ENCODE assay signal across 17 cellular contexts in the genomic region with DNA sequence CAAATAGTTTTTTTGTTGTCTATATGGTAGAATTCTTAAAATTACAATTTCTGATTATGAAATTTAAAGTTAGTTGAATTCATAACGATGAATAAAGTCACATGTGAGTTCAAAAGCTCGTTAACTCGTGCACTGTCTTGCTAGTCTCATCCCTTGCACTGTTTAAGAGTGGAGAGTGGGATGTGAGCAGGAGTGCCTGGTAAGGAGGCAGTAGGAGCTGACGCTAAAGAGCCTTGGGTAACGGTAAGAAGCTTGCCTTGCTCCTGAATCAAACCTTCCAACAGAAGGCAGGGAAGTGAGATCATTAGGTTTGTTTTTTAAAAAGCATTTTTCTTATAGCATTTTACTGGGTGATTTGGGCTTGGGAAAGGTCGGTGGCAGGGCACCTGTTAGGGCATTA. TPM values are rescaled to one million over a fixed set of nuclear protein-coding genes. Genes with fewer than 3 reads are reported as not detected.
DNase-seq lines count a peak whose midpoint lies in the region; ATAC-seq and TF ChIP-seq lines count a peak whose summit lies in the region.
"Had no signal": no experiment of that assay in that cellular context is flagged by ENCODE, and none has a peak within 500 bp of the region (broad histone marks: within the 10 kb centered on the region; RNA-seq: fewer than 3 reads in every experiment).

No MANE protein-coding gene starts in this region.

- H3K4me3 Mint-ChIP-seq in activated naive CD4-positive, alpha-beta T cell treated with anti-CD3 and anti-CD28 coated beads, Interleukin-2, amount 50 U/mL, for 24 hours, result no peak overlapping the region
- H3K4me3 Mint-ChIP-seq in effector memory CD8-positive, alpha-beta T cell, result peak overlapping the region in 1 of 2 donors; percentile 5
- H3K4me3 Mint-ChIP-seq in natural killer cell treated with Interleukin-12 subunit alpha and Interleukin-12 subunit beta and Interleukin-15 and Interleukin-18, amount 100 ng/mL, for 72 hours, result peak overlapping the region; percentile 30
- H3K4me3 Mint-ChIP-seq: B cell; CD8-positive, alpha-beta T cell; H9 had no signal

- ATAC-seq in effector memory CD8-positive, alpha-beta T cell (replicated peaks), result no peak
- ATAC-seq in natural killer cell treated with Interleukin-12 subunit alpha and Interleukin-12 subunit beta and Interleukin-15 and Interleukin-18, amount 100 ng/mL, for 72 hours, result no peak
- ATAC-seq: CD8-positive, alpha-beta T cell had no signal

- no peak for TF ChIP-seq CTCF in vagina (IDR thresholded peaks at IDR 0.05)

- H3K4me3 ChIP-seq in vagina, result no peak overlapping the region
- H3K4me3 ChIP-seq: BLaER1 treated with 17β-estradiol and CSF1 and Interleukin-3, amounts not matched to agents 10 nM and 100 nM had no signal

- peaks cover 14% of the 10 kb centered on the region for H3K36me3 Mint-ChIP-seq in activated naive CD4-positive, alpha-beta T cell treated with anti-CD3 and anti-CD28 coated beads, Interleukin-2, amount 50 U/mL, for 24 hours
- H3K36me3 Mint-ChIP-seq in effector memory CD8-positive, alpha-beta T cell (ENCODE audit: insufficient read depth), result peaks cover 12% of the 10 kb centered on the region
- peaks cover 17% of the 10 kb centered on the region for H3K36me3 Mint-ChIP-seq in natural killer cell treated with Interleukin-12 subunit alpha and Interleukin-12 subunit beta and Interleukin-15 and Interleukin-18, amount 100 ng/mL, for 72 hours
- H3K36me3 Mint-ChIP-seq: CD8-positive, alpha-beta T cell had no signal

- H3K9me3 ChIP-seq in vagina, result no peaks in the 10 kb centered on the region
- H3K9me3 ChIP-seq: BLaER1 treated with 17β-estradiol and CSF1 and Interleukin-3, amounts not matched to agents 10 nM and 100 nM had no signal

- H3K36me3 ChIP-seq in vagina, result no peaks in the 10 kb centered on the region
- H3K36me3 ChIP-seq: BLaER1 treated with 17β-estradiol and CSF1 and Interleukin-3, amounts not matched to agents 10 nM and 100 nM had no signal

- no peaks in the 10 kb centered on the region for H3K9me3 Mint-ChIP-seq in activated naive CD4-positive, alpha-beta T cell treated with anti-CD3 and anti-CD28 coated beads, Interleukin-2, amount 50 U/mL, for 24 hours
- no peaks in the 10 kb centered on the region for H3K9me3 Mint-ChIP-seq in effector memory CD8-positive, alpha-beta T cell
- no peaks in the 10 kb centered on the region for H3K9me3 Mint-ChIP-seq in natural killer cell treated with Interleukin-12 subunit alpha and Interleukin-12 subunit beta and Interleukin-15 and Interleukin-18, amount 100 ng/mL, for 72 hours
- H3K9me3 Mint-ChIP-seq: CD8-positive, alpha-beta T cell; H9 had no signal

- intact Hi-C loops in vagina (cut with DNase I), result no loop called here

- in situ Hi-C loops in ACHN (cut with HindIII; ENCODE audit: low pct_ligation_motif_present, low pct_unique_long_range_greater_than_20kb, low sequenced_read_pairs), result no loop called here

- no peaks in the 10 kb centered on the region for H3K4me1 ChIP-seq in vagina

- peaks cover 63% of the 10 kb centered on the region for H3K4me1 Mint-ChIP-seq in activated naive CD4-positive, alpha-beta T cell treated with anti-CD3 and anti-CD28 coated beads, Interleukin-2, amount 50 U/mL, for 24 hours
- H3K4me1 Mint-ChIP-seq in effector memory CD8-positive, alpha-beta T cell (ENCODE audit: low read depth in 2 of 2), result peaks cover 27 to 35% of the 10 kb centered on the region in 2 donors
- H3K4me1 Mint-ChIP-seq in natural killer cell treated with Interleukin-12 subunit alpha and Interleukin-12 subunit beta and Interleukin-15 and Interleukin-18, amount 100 ng/mL, for 72 hours (ENCODE audit: low read depth in 2 of 2), result peaks cover 36 to 57% of the 10 kb centered on the region in 2 donors
- H3K4me1 Mint-ChIP-seq: B cell, H9 had no signal

- no peak for TF ChIP-seq POLR2A in vagina (IDR thresholded peaks at IDR 0.05)

- no peaks in the 10 kb centered on the region for H3K27me3 Mint-ChIP-seq in activated naive CD4-positive, alpha-beta T cell treated with anti-CD3 and anti-CD28 coated beads, Interleukin-2, amount 50 U/mL, for 24 hours
- no peaks in the 10 kb centered on the region for H3K27me3 Mint-ChIP-seq in effector memory CD8-positive, alpha-beta T cell
- no peaks in the 10 kb centered on the region for H3K27me3 Mint-ChIP-seq in natural killer cell treated with Interleukin-12 subunit alpha and Interleukin-12 subunit beta and Interleukin-15 and Interleukin-18, amount 100 ng/mL, for 72 hours

- peak overlapping the region; percentile 6 for H3K27ac Mint-ChIP-seq in activated naive CD4-positive, alpha-beta T cell treated with anti-CD3 and anti-CD28 coated beads, Interleukin-2, amount 50 U/mL, for 24 hours
- H3K27ac Mint-ChIP-seq in effector memory CD8-positive, alpha-beta T cell, result peak overlapping the region; percentile 5 to 32
- H3K27ac Mint-ChIP-seq in natural killer cell treated with Interleukin-12 subunit alpha and Interleukin-12 subunit beta and Interleukin-15 and Interleukin-18, amount 100 ng/mL, for 72 hours, result peak overlapping the region; percentile 10 to 68
- H3K27ac Mint-ChIP-seq: B cell; CD8-positive, alpha-beta T cell; H9 had no signal

- no peak for DNase-seq in activated naive CD4-positive, alpha-beta T cell treated with anti-CD3 and anti-CD28 coated beads, Interleukin-2, amount 50 U/mL, for 16 hours
- no peak for DNase-seq in effector memory CD8-positive, alpha-beta T cell
- no peak for DNase-seq in natural killer cell treated with Interleukin-12 subunit alpha and Interleukin-12 subunit beta and Interleukin-15 and Interleukin-18, amount 100 ng/mL, for 72 hours (ENCODE audit: low spot score)
- no peak for DNase-seq in stimulated activated CD4-positive, alpha-beta T cell treated with anti-CD3 and anti-CD28 coated beads, Interleukin-15, amount 100 ng/mL, for 24 hours
- DNase-seq in ACHN (no peak), vagina (ENCODE audit: extremely low spot score in 2 of 2) (no peak)
- DNase-seq: 8988T; Calu3; CD8-positive, alpha-beta T cell; DMS79 treated with DMSO at 0.1 percent for 48 hours; GF-D8; GOT3; H9 had no signal

- H3K27ac ChIP-seq in vagina, result no peak overlapping the region
- H3K27ac ChIP-seq: BLaER1 treated with 17β-estradiol and CSF1 and Interleukin-3, amounts not matched to agents 10 nM and 100 nM had no signal

- H3K27me3 ChIP-seq in vagina, result no peaks in the 10 kb centered on the region
- H3K27me3 ChIP-seq: BLaER1 treated with 17β-estradiol and CSF1 and Interleukin-3, amounts not matched to agents 10 nM and 100 nM had no signal

RNA-seq across cellular contexts. Expression of a gene that starts 2.3 kb away (rescaled TPM):
- 100 to 1,000 TPM in 1 of 2 donors, 10 to 100 TPM in 1; 80.6 to 195 TPM for total RNA-seq in natural killer cell treated with Interleukin-12 subunit alpha and Interleukin-12 subunit beta and Interleukin-15 and Interleukin-18, amount 100 ng/mL, for 72 hours
- total RNA-seq in vagina, result not detected
- total RNA-seq: A673, Calu3, H9 had no signal

Comparison
In these comparisons a context has a peak if more than half of its experiments do, and no peak if none do; other contexts are left out.
1. RNA of a gene that starts 2.3 kb away (total RNA-seq): 80.6 to 195 TPM in natural killer cell treated with Interleukin-12 subunit alpha and Interleukin-12 subunit beta and Interleukin-15 and Interleukin-18, amount 100 ng/mL, for 72 hours; not detected in vagina (single experiment); every median in the first group is over 10 times any median in the second.
2. Peak in every context shown above with its lines, with median percentiles within 50 percentile points of each other: H3K27ac Mint-ChIP-seq.